Comparison of ENCODE assay signal across 28 cellular contexts in the genomic region with DNA sequence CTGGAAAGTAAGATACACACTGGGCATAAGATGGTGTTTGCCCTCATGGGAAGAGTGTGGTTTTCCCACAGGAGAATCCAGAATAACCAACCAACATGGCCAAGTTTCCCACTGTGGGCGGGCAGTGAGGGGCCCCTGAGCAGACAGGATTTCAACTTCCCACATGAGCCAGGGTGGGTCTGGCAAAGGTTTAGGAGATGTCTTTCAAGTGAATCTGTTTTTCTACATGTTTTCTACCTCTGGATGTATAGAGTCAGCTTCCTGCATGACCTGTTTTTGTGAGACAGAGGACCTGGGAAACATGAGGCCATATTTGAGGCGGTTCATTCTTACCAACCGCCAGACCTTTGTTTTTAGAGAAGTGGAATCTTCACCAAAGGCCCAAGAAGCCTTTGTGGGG.
A peak's percentile ranks its signal among the peaks of the same experiment; 100 is the strongest.
DNase-seq lines count a peak whose midpoint lies in the region; ATAC-seq and TF ChIP-seq lines count a peak whose summit lies in the region.
"Had no signal": no experiment of that assay in that cellular context is flagged by ENCODE, and none has a peak within 500 bp of the region (broad histone marks: within the 10 kb centered on the region; RNA-seq: fewer than 3 reads in every experiment).

No MANE protein-coding gene starts in this region.

- no peak overlapping the region for H3K4me3 Mint-ChIP-seq in activated CD8-positive, alpha-beta T cell treated with anti-CD3 and anti-CD28 coated beads, Interleukin-2, amount 10 ng/mL, durations not matched to agents 7 days and 5 days
- no peak overlapping the region for H3K4me3 Mint-ChIP-seq in activated CD8-positive, alpha-beta T cell treated with anti-CD3 and anti-CD28 coated beads for 36 hours
- no peak overlapping the region for H3K4me3 Mint-ChIP-seq in type B pancreatic cell
- H3K4me3 Mint-ChIP-seq: H9 had no signal

- POLR2A ChIA-PET in activated CD8-positive, alpha-beta T cell treated with anti-CD3 and anti-CD28 coated beads, Interleukin-2, amount 10 ng/mL, durations not matched to agents 7 days and 5 days (lab: Charles Lee): interaction anchor here (2.0 kb wide), 1 partner anchor 100 kb away, joined by 5 read pairs; a partner anchor contains a TSS
- POLR2A ChIA-PET in activated CD8-positive, alpha-beta T cell treated with anti-CD3 and anti-CD28 coated beads for 36 hours (lab: Charles Lee): no interaction called here

- H3K27ac ChIP-seq in mesendoderm (ENCODE audit: low read depth, low read length): no peak overlapping the region
- H3K27ac ChIP-seq: 22Rv1; BLaER1 treated with 17β-estradiol and CSF1 and Interleukin-3, amounts not matched to agents 10 nM and 100 nM; GM23248; SJSA1 had no signal

- CTCF ChIA-PET in activated CD8-positive, alpha-beta T cell treated with anti-CD3 and anti-CD28 coated beads, Interleukin-2, amount 10 ng/mL, durations not matched to agents 7 days and 5 days (lab: Charles Lee): no interaction called here
- CTCF ChIA-PET in activated CD8-positive, alpha-beta T cell treated with anti-CD3 and anti-CD28 coated beads for 36 hours (lab: Charles Lee): no interaction called here

- H3K9ac ChIP-seq in mesendoderm (ENCODE audit: low read length): no peak overlapping the region
- H3K9ac ChIP-seq: BLaER1 treated with 17β-estradiol and CSF1 and Interleukin-3, amounts not matched to agents 10 nM and 100 nM; GM23248 had no signal

- no peak for DNase-seq in activated CD8-positive, alpha-beta T cell treated with anti-CD3 and anti-CD28 coated beads, Interleukin-2, amount 10 ng/mL, durations not matched to agents 7 days and 5 days
- no peak for DNase-seq in activated CD8-positive, alpha-beta T cell treated with anti-CD3 and anti-CD28 coated beads for 36 hours
- DNase-seq in mesendoderm (no peak), type B pancreatic cell (ENCODE audit: extremely low spot score, unreplicated experiment) (no peak)
- DNase-seq: ACHN; CD4-positive, alpha-beta memory T cell; DMS 273 treated with DMSO at 0.1 percent for 48 hours; DMS79 treated with DMSO at 0.1 percent for 48 hours; H9; KBM-7; NCI-H1092 treated with DMSO at 0.1 percent for 48 hours; NCI-H146; NCI-H2081; NCI-H2171; NCI-H345; NCI-H524; NCI-H82 had no signal

- peaks cover 20% of the 10 kb centered on the region for H3K4me1 Mint-ChIP-seq in activated CD8-positive, alpha-beta T cell treated with anti-CD3 and anti-CD28 coated beads, Interleukin-2, amount 10 ng/mL, durations not matched to agents 7 days and 5 days (ENCODE audit: low read depth)
- peaks cover 53% of the 10 kb centered on the region for H3K4me1 Mint-ChIP-seq in activated CD8-positive, alpha-beta T cell treated with anti-CD3 and anti-CD28 coated beads for 36 hours (ENCODE audit: low read depth)
- H3K4me1 Mint-ChIP-seq in type B pancreatic cell (ENCODE audit: unreplicated experiment): peaks cover 40% of the 10 kb centered on the region

- intact Hi-C loops in activated CD8-positive, alpha-beta T cell treated with anti-CD3 and anti-CD28 coated beads for 36 hours (cut with micrococcal nuclease): no loop called here

- H3K9me3 Mint-ChIP-seq in activated CD8-positive, alpha-beta T cell treated with anti-CD3 and anti-CD28 coated beads, Interleukin-2, amount 10 ng/mL, durations not matched to agents 7 days and 5 days (ENCODE audit: insufficient read depth): no peaks in the 10 kb centered on the region
- no peaks in the 10 kb centered on the region for H3K9me3 Mint-ChIP-seq in activated CD8-positive, alpha-beta T cell treated with anti-CD3 and anti-CD28 coated beads for 36 hours
- H3K9me3 Mint-ChIP-seq in type B pancreatic cell: peaks cover 11% of the 10 kb centered on the region
- H3K9me3 Mint-ChIP-seq: CD4-positive, alpha-beta memory T cell; H9 had no signal

- WGBS in mesendoderm (ENCODE audit: extremely low coverage, insufficient coverage, low lambda C conversion rate): no CpG with 5 or more reads among the region's 3 CpGs

- H2BK15ac ChIP-seq in mesendoderm (replicated peaks; ENCODE audit: low read depth): no peak overlapping the region

- H4K8ac ChIP-seq in mesendoderm (ENCODE audit: low read depth, low read length): no peak overlapping the region

- no peak overlapping the region for H4K5ac ChIP-seq in mesendoderm (ENCODE audit: low read length)

- no peak overlapping the region for H3K4me2 ChIP-seq in mesendoderm (ENCODE audit: low read length)
- H3K4me2 ChIP-seq: BLaER1 treated with 17β-estradiol and CSF1 and Interleukin-3, amounts not matched to agents 10 nM and 100 nM had no signal

- H2AK5ac ChIP-seq in mesendoderm (ENCODE audit: low read length): no peak overlapping the region

- ATAC-seq in activated CD8-positive, alpha-beta T cell treated with anti-CD3 and anti-CD28 coated beads, Interleukin-2, amount 10 ng/mL, durations not matched to agents 7 days and 5 days: no peak
- no peak for ATAC-seq in activated CD8-positive, alpha-beta T cell treated with anti-CD3 and anti-CD28 coated beads for 36 hours
- ATAC-seq in esophagus mucosa (peak; percentile 19), HG02678 (IDR thresholded peaks at IDR 0.05; ENCODE audit: unreplicated experiment) (no peak), HG03521 (IDR thresholded peaks at IDR 0.05; ENCODE audit: unreplicated experiment) (no peak), GM18868 (IDR thresholded peaks at IDR 0.05; ENCODE audit: unreplicated experiment) (no peak)
- ATAC-seq: GM12878, Right ventricle myocardium inferior had no signal

- H3K79me1 ChIP-seq in mesendoderm (ENCODE audit: low read length): peaks cover 2% of the 10 kb centered on the region

- no peaks in the 10 kb centered on the region for H3K27me3 Mint-ChIP-seq in activated CD8-positive, alpha-beta T cell treated with anti-CD3 and anti-CD28 coated beads, Interleukin-2, amount 10 ng/mL, durations not matched to agents 7 days and 5 days (ENCODE audit: low read depth)
- H3K27me3 Mint-ChIP-seq in activated CD8-positive, alpha-beta T cell treated with anti-CD3 and anti-CD28 coated beads for 36 hours: no peaks in the 10 kb centered on the region
- H3K27me3 Mint-ChIP-seq in type B pancreatic cell: no peaks in the 10 kb centered on the region
- H3K27me3 Mint-ChIP-seq: CD4-positive, alpha-beta memory T cell had no signal

- H3K36me3 Mint-ChIP-seq in activated CD8-positive, alpha-beta T cell treated with anti-CD3 and anti-CD28 coated beads, Interleukin-2, amount 10 ng/mL, durations not matched to agents 7 days and 5 days (ENCODE audit: low read depth): peaks cover 36% of the 10 kb centered on the region
- H3K36me3 Mint-ChIP-seq in activated CD8-positive, alpha-beta T cell treated with anti-CD3 and anti-CD28 coated beads for 36 hours (ENCODE audit: low read depth): peaks cover 18% of the 10 kb centered on the region
- H3K36me3 Mint-ChIP-seq in type B pancreatic cell: peaks cover 51% of the 10 kb centered on the region

- peak overlapping the region; percentile 5 for H3K27ac Mint-ChIP-seq in activated CD8-positive, alpha-beta T cell treated with anti-CD3 and anti-CD28 coated beads, Interleukin-2, amount 10 ng/mL, durations not matched to agents 7 days and 5 days
- H3K27ac Mint-ChIP-seq in activated CD8-positive, alpha-beta T cell treated with anti-CD3 and anti-CD28 coated beads for 36 hours: no peak overlapping the region
- peak overlapping the region; percentile 90 for H3K27ac Mint-ChIP-seq in type B pancreatic cell

- no peaks in the 10 kb centered on the region for H3K27me3 ChIP-seq in mesendoderm (ENCODE audit: insufficient read depth, low read length, poor library complexity)
- H3K27me3 ChIP-seq: BLaER1 treated with 17β-estradiol and CSF1 and Interleukin-3, amounts not matched to agents 10 nM and 100 nM; SJSA1 had no signal

- H3K56ac ChIP-seq in mesendoderm (ENCODE audit: low read length): no peak overlapping the region

- no peak overlapping the region for H3K23ac ChIP-seq in mesendoderm (ENCODE audit: low read length)

- no peak overlapping the region for H2BK120ac ChIP-seq in mesendoderm (ENCODE audit: low read depth, low read length)

- no peak for TF ChIP-seq CTCF in activated CD8-positive, alpha-beta T cell treated with anti-CD3 and anti-CD28 coated beads for 36 hours (IDR thresholded peaks at IDR 0.05)
- no peak for TF ChIP-seq CTCF in type B pancreatic cell (conservative IDR thresholded peaks at IDR 0.05)

- peaks cover 4% of the 10 kb centered on the region for H3K4me1 ChIP-seq in mesendoderm (ENCODE audit: control insufficient read depth, low read depth, low read length)
- H3K4me1 ChIP-seq: Caco-2 had no signal

- no peak overlapping the region for H3K4me3 ChIP-seq in mesendoderm (ENCODE audit: low read length)
- H3K4me3 ChIP-seq: BLaER1 treated with 17β-estradiol and CSF1 and Interleukin-3, amounts not matched to agents 10 nM and 100 nM; GM12878; GM23248; SJSA1 had no signal

- H3K4ac ChIP-seq in mesendoderm (ENCODE audit: low read depth, low read length): peak overlapping the region; percentile 1

- no peak overlapping the region for H2BK5ac ChIP-seq in mesendoderm (ENCODE audit: low read length)

- H3K79me2 ChIP-seq in mesendoderm (ENCODE audit: control insufficient read depth, insufficient read depth, low read length): no peaks in the 10 kb centered on the region

- no peaks in the 10 kb centered on the region for H3K36me3 ChIP-seq in mesendoderm (ENCODE audit: control insufficient read depth, insufficient read depth, low read length)

- H3K18ac ChIP-seq in mesendoderm (ENCODE audit: low read length): no peak overlapping the region
